ENCODE assay signal across 1 cellular context in the genomic region with DNA sequence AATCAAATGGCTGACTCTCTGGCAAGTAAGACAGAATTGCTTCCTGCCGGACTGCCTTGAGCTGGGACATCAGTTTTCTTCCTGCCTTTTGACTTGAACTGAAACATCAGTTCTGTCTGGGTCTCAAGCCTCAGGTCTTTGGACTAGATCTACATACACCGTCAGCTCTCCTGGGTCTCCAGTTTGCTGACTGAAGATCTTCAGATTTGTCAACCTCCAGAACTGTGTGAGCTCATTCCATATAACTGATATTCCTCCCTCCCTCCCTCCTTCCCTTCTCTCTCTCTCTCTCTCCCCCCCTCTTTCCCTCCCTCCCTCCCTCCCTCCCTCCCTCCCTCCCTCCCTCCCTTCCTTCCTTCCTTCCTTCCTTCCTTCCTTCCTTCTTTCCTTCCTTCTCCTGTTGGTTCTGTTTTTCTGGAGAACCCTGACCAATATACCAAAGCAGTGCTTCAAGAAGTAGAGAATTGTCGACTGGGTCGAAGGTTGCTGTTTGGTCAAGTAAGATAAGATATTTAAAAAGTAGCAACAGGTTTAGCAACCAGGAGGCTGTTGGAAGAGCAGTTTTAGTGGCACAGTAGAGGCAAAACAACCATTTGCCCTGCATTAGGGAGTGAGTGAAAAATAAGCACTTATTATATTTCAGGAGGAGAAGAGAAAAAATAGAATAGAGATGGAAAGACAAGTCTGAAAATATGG.
TF ChIP-seq lines count a peak whose summit lies in the region.

No MANE protein-coding gene starts in this region.

TF ChIP-seq in K562, 482 proteins besides CTCF, POLR2A, EP300 and RAD21 (continues in another document):
- TF ChIP-seq ZNF253 (CRISPR knock-in tag; conservative IDR thresholded peaks at IDR 0.05) = no peak
- TF ChIP-seq MIER1 (IDR thresholded peaks at IDR 0.05; ENCODE audit: low read depth) = no peak
- TF ChIP-seq MTA2 (IDR thresholded peaks at IDR 0.05; ENCODE audit: low read depth) = peak; percentile 73
- no peak for TF ChIP-seq BRF1 (IDR thresholded peaks at IDR 0.05; ENCODE audit: borderline replicate concordance, extremely low read depth, insufficient read length)
- no peak for TF ChIP-seq SREBF1 (IDR thresholded peaks at IDR 0.05; ENCODE audit: borderline replicate concordance, low read depth, low read length)
- no peak for TF ChIP-seq PPARD (CRISPR knock-in tag; IDR thresholded peaks at IDR 0.05)
- TF ChIP-seq SNAPC5 (CRISPR knock-in tag; IDR thresholded peaks at IDR 0.05) = no peak
- TF ChIP-seq, protein P1, sequence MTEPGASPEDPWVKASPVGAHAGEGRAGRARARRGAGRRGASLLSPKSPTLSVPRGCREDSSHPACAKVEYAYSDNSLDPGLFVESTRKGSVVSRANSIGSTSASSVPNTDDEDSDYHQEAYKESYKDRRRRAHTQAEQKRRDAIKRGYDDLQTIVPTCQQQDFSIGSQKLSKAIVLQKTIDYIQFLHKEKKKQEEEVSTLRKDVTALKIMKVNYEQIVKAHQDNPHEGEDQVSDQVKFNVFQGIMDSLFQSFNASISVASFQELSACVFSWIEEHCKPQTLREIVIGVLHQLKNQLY (CRISPR knock-in tag; conservative IDR thresholded peaks at IDR 0.05) = no peak
- TF ChIP-seq TCF3 (CRISPR knock-in tag; IDR thresholded peaks at IDR 0.05) = peak; percentile 81
- TF ChIP-seq TEAD4 (IDR thresholded peaks at IDR 0.05; ENCODE audit: low read length) = peak; percentile 79
- no peak for TF ChIP-seq TEAD4 (CRISPR knock-in tag; IDR thresholded peaks at IDR 0.05; ENCODE audit: borderline replicate concordance)
- peak; percentile 39; the same call in 1 of the 2 replicates for TF ChIP-seq CEBPB (tag; IDR thresholded peaks at IDR 0.05)
- no peak for TF ChIP-seq CBX3 (IDR thresholded peaks at IDR 0.05; ENCODE audit: borderline replicate concordance in 1 of 2, low read length in 2 of 2)
- peak; percentile 78 for TF ChIP-seq DPF2 (IDR thresholded peaks at IDR 0.05)
- TF ChIP-seq CREB1 (IDR thresholded peaks at IDR 0.05) = no peak
- TF ChIP-seq CREB1 (CRISPR knock-in tag; IDR thresholded peaks at IDR 0.05) = no peak
- peak; percentile 53; the same call in 1 of the 2 replicates for TF ChIP-seq MYBL2 (IDR thresholded peaks at IDR 0.05; ENCODE audit: low read depth)
- TF ChIP-seq MYBL2 (CRISPR knock-in tag; IDR thresholded peaks at IDR 0.05; ENCODE audit: borderline replicate concordance) = no peak
- TF ChIP-seq JUND (IDR thresholded peaks at IDR 0.05; ENCODE audit: borderline replicate concordance, low read depth, low read length) = 0 out of 2 replicates have a peak, but pooled peaks have one; percentile 25
- no peak for TF ChIP-seq JUND (tag; IDR thresholded peaks at IDR 0.05; ENCODE audit: borderline replicate concordance, low read depth, low read length)
- TF ChIP-seq, protein P2, sequence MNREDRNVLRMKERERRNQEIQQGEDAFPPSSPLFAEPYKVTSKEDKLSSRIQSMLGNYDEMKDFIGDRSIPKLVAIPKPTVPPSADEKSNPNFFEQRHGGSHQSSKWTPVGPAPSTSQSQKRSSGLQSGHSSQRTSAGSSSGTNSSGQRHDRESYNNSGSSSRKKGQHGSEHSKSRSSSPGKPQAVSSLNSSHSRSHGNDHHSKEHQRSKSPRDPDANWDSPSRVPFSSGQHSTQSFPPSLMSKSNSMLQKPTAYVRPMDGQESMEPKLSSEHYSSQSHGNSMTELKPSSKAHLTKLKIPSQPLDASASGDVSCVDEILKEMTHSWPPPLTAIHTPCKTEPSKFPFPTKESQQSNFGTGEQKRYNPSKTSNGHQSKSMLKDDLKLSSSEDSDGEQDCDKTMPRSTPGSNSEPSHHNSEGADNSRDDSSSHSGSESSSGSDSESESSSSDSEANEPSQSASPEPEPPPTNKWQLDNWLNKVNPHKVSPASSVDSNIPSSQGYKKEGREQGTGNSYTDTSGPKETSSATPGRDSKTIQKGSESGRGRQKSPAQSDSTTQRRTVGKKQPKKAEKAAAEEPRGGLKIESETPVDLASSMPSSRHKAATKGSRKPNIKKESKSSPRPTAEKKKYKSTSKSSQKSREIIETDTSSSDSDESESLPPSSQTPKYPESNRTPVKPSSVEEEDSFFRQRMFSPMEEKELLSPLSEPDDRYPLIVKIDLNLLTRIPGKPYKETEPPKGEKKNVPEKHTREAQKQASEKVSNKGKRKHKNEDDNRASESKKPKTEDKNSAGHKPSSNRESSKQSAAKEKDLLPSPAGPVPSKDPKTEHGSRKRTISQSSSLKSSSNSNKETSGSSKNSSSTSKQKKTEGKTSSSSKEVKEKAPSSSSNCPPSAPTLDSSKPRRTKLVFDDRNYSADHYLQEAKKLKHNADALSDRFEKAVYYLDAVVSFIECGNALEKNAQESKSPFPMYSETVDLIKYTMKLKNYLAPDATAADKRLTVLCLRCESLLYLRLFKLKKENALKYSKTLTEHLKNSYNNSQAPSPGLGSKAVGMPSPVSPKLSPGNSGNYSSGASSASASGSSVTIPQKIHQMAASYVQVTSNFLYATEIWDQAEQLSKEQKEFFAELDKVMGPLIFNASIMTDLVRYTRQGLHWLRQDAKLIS (CRISPR knock-in tag; IDR thresholded peaks at IDR 0.05) = no peak
- TF ChIP-seq, protein P3, sequence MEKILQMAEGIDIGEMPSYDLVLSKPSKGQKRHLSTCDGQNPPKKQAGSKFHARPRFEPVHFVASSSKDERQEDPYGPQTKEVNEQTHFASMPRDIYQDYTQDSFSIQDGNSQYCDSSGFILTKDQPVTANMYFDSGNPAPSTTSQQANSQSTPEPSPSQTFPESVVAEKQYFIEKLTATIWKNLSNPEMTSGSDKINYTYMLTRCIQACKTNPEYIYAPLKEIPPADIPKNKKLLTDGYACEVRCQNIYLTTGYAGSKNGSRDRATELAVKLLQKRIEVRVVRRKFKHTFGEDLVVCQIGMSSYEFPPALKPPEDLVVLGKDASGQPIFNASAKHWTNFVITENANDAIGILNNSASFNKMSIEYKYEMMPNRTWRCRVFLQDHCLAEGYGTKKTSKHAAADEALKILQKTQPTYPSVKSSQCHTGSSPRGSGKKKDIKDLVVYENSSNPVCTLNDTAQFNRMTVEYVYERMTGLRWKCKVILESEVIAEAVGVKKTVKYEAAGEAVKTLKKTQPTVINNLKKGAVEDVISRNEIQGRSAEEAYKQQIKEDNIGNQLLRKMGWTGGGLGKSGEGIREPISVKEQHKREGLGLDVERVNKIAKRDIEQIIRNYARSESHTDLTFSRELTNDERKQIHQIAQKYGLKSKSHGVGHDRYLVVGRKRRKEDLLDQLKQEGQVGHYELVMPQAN (IDR thresholded peaks at IDR 0.05; ENCODE audit: borderline replicate concordance) = no peak
- TF ChIP-seq ZNF512 (tag; IDR thresholded peaks at IDR 0.05) = no peak
- no peak for TF ChIP-seq ZNF644 (tag; IDR thresholded peaks at IDR 0.05; ENCODE audit: low read depth)
- no peak for TF ChIP-seq DIDO1 (tag; IDR thresholded peaks at IDR 0.05; ENCODE audit: low read depth)
- TF ChIP-seq SMARCA4 (IDR thresholded peaks at IDR 0.05) = peak; percentile 78
- TF ChIP-seq, protein P4, sequence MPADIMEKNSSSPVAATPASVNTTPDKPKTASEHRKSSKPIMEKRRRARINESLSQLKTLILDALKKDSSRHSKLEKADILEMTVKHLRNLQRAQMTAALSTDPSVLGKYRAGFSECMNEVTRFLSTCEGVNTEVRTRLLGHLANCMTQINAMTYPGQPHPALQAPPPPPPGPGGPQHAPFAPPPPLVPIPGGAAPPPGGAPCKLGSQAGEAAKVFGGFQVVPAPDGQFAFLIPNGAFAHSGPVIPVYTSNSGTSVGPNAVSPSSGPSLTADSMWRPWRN (IDR thresholded peaks at IDR 0.05; ENCODE audit: low read depth) = no peak
- TF ChIP-seq HIVEP1 (CRISPR knock-in tag; IDR thresholded peaks at IDR 0.05) = no peak
- no peak for TF ChIP-seq ZNF146 (CRISPR knock-in tag; IDR thresholded peaks at IDR 0.05; ENCODE audit: unreplicated experiment)
- TF ChIP-seq ZNF133 (CRISPR knock-in tag; IDR thresholded peaks at IDR 0.05) = no peak
- TF ChIP-seq, protein P5, sequence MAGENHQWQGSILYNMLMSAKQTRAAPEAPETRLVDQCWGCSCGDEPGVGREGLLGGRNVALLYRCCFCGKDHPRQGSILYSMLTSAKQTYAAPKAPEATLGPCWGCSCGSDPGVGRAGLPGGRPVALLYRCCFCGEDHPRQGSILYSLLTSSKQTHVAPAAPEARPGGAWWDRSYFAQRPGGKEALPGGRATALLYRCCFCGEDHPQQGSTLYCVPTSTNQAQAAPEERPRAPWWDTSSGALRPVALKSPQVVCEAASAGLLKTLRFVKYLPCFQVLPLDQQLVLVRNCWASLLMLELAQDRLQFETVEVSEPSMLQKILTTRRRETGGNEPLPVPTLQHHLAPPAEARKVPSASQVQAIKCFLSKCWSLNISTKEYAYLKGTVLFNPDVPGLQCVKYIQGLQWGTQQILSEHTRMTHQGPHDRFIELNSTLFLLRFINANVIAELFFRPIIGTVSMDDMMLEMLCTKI (IDR thresholded peaks at IDR 0.05; ENCODE audit: partially characterized antibody) = no peak
- TF ChIP-seq CBX2 (IDR thresholded peaks at IDR 0.05; ENCODE audit: insufficient read depth, low read length, poor library complexity, severe bottlenecking) = no peak
- peak; percentile 35; the same call in 1 of the 2 replicates for TF ChIP-seq STAT5A (IDR thresholded peaks at IDR 0.05; ENCODE audit: borderline replicate concordance, low read length)
- no peak for TF ChIP-seq ZNF24 (IDR thresholded peaks at IDR 0.05)
- no peak for TF ChIP-seq NFE2 (IDR thresholded peaks at IDR 0.05; ENCODE audit: low read depth)
- TF ChIP-seq, protein P6, sequence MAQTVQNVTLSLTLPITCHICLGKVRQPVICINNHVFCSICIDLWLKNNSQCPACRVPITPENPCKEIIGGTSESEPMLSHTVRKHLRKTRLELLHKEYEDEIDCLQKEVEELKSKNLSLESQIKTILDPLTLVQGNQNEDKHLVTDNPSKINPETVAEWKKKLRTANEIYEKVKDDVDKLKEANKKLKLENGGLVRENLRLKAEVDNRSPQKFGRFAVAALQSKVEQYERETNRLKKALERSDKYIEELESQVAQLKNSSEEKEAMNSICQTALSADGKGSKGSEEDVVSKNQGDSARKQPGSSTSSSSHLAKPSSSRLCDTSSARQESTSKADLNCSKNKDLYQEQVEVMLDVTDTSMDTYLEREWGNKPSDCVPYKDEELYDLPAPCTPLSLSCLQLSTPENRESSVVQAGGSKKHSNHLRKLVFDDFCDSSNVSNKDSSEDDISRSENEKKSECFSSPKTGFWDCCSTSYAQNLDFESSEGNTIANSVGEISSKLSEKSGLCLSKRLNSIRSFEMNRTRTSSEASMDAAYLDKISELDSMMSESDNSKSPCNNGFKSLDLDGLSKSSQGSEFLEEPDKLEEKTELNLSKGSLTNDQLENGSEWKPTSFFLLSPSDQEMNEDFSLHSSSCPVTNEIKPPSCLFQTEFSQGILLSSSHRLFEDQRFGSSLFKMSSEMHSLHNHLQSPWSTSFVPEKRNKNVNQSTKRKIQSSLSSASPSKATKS (CRISPR knock-in tag; IDR thresholded peaks at IDR 0.05) = no peak
- no peak for TF ChIP-seq PKNOX1 (IDR thresholded peaks at IDR 0.05)
- no peak for TF ChIP-seq WHSC1 (IDR thresholded peaks at IDR 0.05; ENCODE audit: low read length)
- TF ChIP-seq ARNT (IDR thresholded peaks at IDR 0.05) = no peak
- no peak for TF ChIP-seq CSDE1 (IDR thresholded peaks at IDR 0.05)
- no peak for TF ChIP-seq MECOM (CRISPR knock-in tag; IDR thresholded peaks at IDR 0.05)
- TF ChIP-seq, protein P7, sequence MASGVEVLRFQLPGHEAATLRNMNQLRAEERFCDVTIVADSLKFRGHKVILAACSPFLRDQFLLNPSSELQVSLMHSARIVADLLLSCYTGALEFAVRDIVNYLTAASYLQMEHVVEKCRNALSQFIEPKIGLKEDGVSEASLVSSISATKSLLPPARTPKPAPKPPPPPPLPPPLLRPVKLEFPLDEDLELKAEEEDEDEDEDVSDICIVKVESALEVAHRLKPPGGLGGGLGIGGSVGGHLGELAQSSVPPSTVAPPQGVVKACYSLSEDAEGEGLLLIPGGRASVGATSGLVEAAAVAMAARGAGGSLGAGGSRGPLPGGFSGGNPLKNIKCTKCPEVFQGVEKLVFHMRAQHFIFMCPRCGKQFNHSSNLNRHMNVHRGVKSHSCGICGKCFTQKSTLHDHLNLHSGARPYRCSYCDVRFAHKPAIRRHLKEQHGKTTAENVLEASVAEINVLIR (CRISPR knock-in tag; IDR thresholded peaks at IDR 0.05) = no peak
- TF ChIP-seq TAL1 (IDR thresholded peaks at IDR 0.05) = peak; percentile 79
- peak; percentile 86 for TF ChIP-seq CBFA2T3 (IDR thresholded peaks at IDR 0.05)
- TF ChIP-seq SP2 (IDR thresholded peaks at IDR 0.05; ENCODE audit: extremely low read depth, low read depth, low read length, poor library complexity, severe bottlenecking) = no peak
- TF ChIP-seq HDAC1 (IDR thresholded peaks at IDR 0.05) = peak in 1 of 2 experiments; percentile 65; a peak in 1 of 4 replicates
- peak; percentile 51 to 87; a peak in 3 of 4 replicates for TF ChIP-seq RCOR1 (IDR thresholded peaks at IDR 0.05; ENCODE audit: borderline replicate concordance in 1 of 2, low read depth in 2 of 2, low read length in 2 of 2)
- peak; percentile 76 for TF ChIP-seq FOXM1 (IDR thresholded peaks at IDR 0.05; ENCODE audit: low read depth)
- TF ChIP-seq FOXM1 (CRISPR knock-in tag; IDR thresholded peaks at IDR 0.05; ENCODE audit: low read depth) = no peak
